ENCODE assay signal across 1 cellular context in genomic region chr20:53926428-53927028, GRCh38.
TF ChIP-seq lines count a peak whose summit lies in the region.

No MANE protein-coding gene starts in this region.

TF ChIP-seq in GM23338, 12 proteins besides CTCF, POLR2A, EP300 and RAD21 (continued from another document):
- TF ChIP-seq REST (IDR thresholded peaks at IDR 0.05; ENCODE audit: unreplicated experiment): no peak
- no peak for TF ChIP-seq JUNB (IDR thresholded peaks at IDR 0.05; ENCODE audit: unreplicated experiment)
- no peak for TF ChIP-seq CREB1 (CRISPR knock-in tag; IDR thresholded peaks at IDR 0.05; ENCODE audit: low read depth)
- TF ChIP-seq STAT1 (IDR thresholded peaks at IDR 0.05; ENCODE audit: unreplicated experiment): no peak
